ENCODE assay signal across 8 cellular contexts in genomic region chr19:12052057-12052570, GRCh38. TPM values are rescaled to one million over a fixed set of nuclear protein-coding genes. Genes with fewer than 3 reads are reported as not detected.
DNase-seq lines count a peak whose midpoint lies in the region; ATAC-seq and TF ChIP-seq lines count a peak whose summit lies in the region.

No MANE protein-coding gene starts in this region.

- peaks cover 12% of the 10 kb centered on the region in 2 donors for H3K4me1 Mint-ChIP-seq in natural killer cell

- H3K4me3 ChIP-seq in NB4 (ENCODE audit: low read depth, low read length), result peak overlapping the region; percentile 77

- H3K27me3 Mint-ChIP-seq in natural killer cell (ENCODE audit: low read depth in 2 of 2), result peaks cover 7 to 8% of the 10 kb centered on the region in 2 donors

- peak; percentile 16 for DNase-seq in NCI-H82 (lab: John Stamatoyannopoulos, UW)
- no peak for DNase-seq in NCI-H82 treated with DMSO at 0.1 percent for 48 hours (lab: John Stamatoyannopoulos, UW; ENCODE audit: unreplicated experiment)
- DNase-seq in NB4 (ENCODE audit: low read depth), result no peak
- peak; percentile 38 for DNase-seq in cerebellar cortex (ENCODE audit: low spot score)
- no peak for DNase-seq in natural killer cell
- DNase-seq in NCI-H2029 treated with DMSO at 0.1 percent for 48 hours (lab: John Stamatoyannopoulos, UW), result no peak
- no peak for DNase-seq in NCI-H187 (lab: John Stamatoyannopoulos, UW)

- intact Hi-C loops in natural killer cell (cut with micrococcal nuclease), result no loop called here

- TF ChIP-seq CTCF in NB4 (IDR thresholded peaks at IDR 0.05; ENCODE audit: low read depth, low read length), result no peak
- TF ChIP-seq CTCF in natural killer cell (IDR thresholded peaks at IDR 0.05), result no peak

- H3K4me3 Mint-ChIP-seq in natural killer cell, result peak overlapping the region; percentile 93

- H3K9me3 Mint-ChIP-seq in natural killer cell, result no peaks in the 10 kb centered on the region

- H3K27ac Mint-ChIP-seq in natural killer cell, result peak overlapping the region in 1 of 2 donors; percentile 60

- TF ChIP-seq POLR2A in NB4 (IDR thresholded peaks at IDR 0.05; ENCODE audit: extremely low read depth, insufficient read length), result no peak

- ATAC-seq in natural killer cell, result peak in 2 of 3 donors; percentile 24 to 50
- no peak for ATAC-seq in HG03439 (IDR thresholded peaks at IDR 0.05; ENCODE audit: unreplicated experiment)

- H3K36me3 Mint-ChIP-seq in natural killer cell, result no peaks in the 10 kb centered on the region

RNA-seq across cellular contexts. Expression of gene ZNF878, which starts 0.6 kb away (rescaled TPM):
- total RNA-seq in natural killer cell, result under 1 TPM in 2 of 3 donors, not detected in 1; 0.20 to 0.54 TPM

RNA-seq across cellular contexts. Expression of gene ZNF844, which starts 12.4 kb away (rescaled TPM):
- 10 to 100 TPM; 12.1 to 36.2 (median 27.4) TPM for total RNA-seq in natural killer cell

RNA-seq across cellular contexts. Expression of gene ZNF433, which starts 16.6 kb away (rescaled TPM):
- total RNA-seq in natural killer cell, result 1 to 10 TPM; 3.4 to 9.0 (median 3.9) TPM

Comparison
In these comparisons a context has a peak if more than half of its experiments do, and no peak if none do; other contexts are left out.
1. DNase-seq: peak in NCI-H82 (single experiment) and cerebellar cortex (single experiment); none in NCI-H82 treated with DMSO at 0.1 percent for 48 hours (single experiment), NB4 (single experiment), natural killer cell (single experiment), NCI-H2029 treated with DMSO at 0.1 percent for 48 hours (single experiment) and NCI-H187 (0 of 2).